ENCODE assay signal across 21 cellular contexts in genomic region chr3:103372031-103372430, GRCh38.
"Had no signal": no experiment of that assay in that cellular context is flagged by ENCODE, and none has a peak within 500 bp of the region (broad histone marks: within the 10 kb centered on the region; RNA-seq: fewer than 3 reads in every experiment).

No MANE protein-coding gene starts in this region.

- DNase-seq: KBM-7; MG63; NCI-H1092; NCI-H1105 treated with DMSO at 0.1 percent for 48 hours; NCI-H1417 treated with DMSO at 0.1 percent for 48 hours; NCI-H146; NCI-H1694 treated with DMSO at 0.1 percent for 48 hours; NCI-H1930; NCI-H2081 treated with DMSO at 0.1 percent for 48 hours; NCI-H2171; NCI-H226; NCI-H524; NCI-H526 treated with DMSO at 0.1 percent for 48 hours; NCI-H748 treated with DMSO at 0.1 percent for 48 hours; NK-92 treated with Interleukin-12 subunit alpha and Interleukin-12 subunit beta, amount 100 ng/mL, for 24 hours; PC-3; SHP77; SK-N-SH; SW 1271 had no signal

- H3K9me3 Mint-ChIP-seq: IgD-negative memory B cell had no signal

- H3K4me3 ChIP-seq: MG63 had no signal

- H3K27me3 Mint-ChIP-seq: IgD-negative memory B cell had no signal

- H3K4me3 Mint-ChIP-seq: IgD-negative memory B cell had no signal

- H3K36me3 Mint-ChIP-seq: IgD-negative memory B cell had no signal

- H3K27ac Mint-ChIP-seq: IgD-negative memory B cell had no signal

- ATAC-seq: Panc1, PC-3 had no signal

- H3K4me1 Mint-ChIP-seq: IgD-negative memory B cell had no signal
